Comparison of ENCODE assay signal across 4 cellular contexts in the genomic region with DNA sequence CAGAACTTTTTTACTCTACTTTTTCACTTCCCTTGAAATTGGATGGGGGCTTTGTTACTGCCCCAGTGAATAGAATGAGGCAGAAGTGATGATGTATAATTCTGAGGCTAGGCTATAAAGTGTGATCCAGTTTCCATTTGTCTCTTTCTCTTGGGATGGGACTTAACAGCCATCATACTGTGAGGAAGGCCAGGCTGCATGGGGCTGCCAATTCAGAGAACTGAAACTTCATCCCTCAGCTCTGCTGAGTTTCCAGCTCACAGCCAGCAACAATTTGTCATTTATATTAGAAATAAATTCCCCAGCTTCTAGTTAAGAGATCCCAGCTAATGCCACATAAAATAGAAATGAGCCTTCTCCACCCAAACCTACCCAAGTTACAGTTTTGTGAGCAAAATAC.
"Had no signal": no experiment of that assay in that cellular context is flagged by ENCODE, and none has a peak within 500 bp of the region (broad histone marks: within the 10 kb centered on the region; RNA-seq: fewer than 3 reads in every experiment).

No MANE protein-coding gene starts in this region.

- H3K4me3 ChIP-seq: K562 had no signal

- H3K4me3 Mint-ChIP-seq: IgD-negative memory B cell had no signal

- H3K27ac Mint-ChIP-seq: IgD-negative memory B cell had no signal

- DNase-seq: IMR-90 had no signal

- H3K27ac ChIP-seq: HL-60 had no signal

- H3K4me1 Mint-ChIP-seq: IgD-negative memory B cell had no signal
